ENCODE assay signal across 8 cellular contexts in the genomic region with DNA sequence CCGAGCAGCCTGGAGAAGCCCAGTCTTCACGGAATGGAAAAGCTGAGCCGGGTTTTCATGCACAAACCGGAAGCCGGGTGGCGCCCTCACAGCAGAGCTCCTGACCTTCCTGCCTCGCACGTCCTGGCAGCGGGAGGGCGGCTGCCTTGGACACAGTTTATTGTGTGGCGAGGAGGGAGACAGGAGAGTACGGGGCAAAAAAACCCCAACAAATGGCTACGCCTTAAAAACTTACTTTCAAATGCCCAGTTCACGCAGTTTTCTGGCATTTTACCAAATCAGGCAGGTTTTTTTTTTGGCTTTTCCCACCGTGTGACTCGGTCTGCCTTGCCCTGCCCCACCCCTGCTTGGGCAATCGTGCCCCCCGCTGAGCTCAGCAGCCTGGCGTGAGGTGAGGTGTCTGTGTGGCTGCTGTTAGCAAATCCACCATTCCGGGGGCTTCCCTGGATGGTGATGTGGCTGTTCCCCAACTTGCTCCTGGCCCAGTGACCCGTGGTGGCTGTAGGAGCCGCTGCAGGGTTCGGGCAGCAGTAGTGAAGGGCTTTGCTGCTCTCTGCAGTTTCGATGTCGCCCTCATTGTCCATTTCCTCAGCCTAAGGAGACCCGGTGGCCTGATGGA.
DNase-seq lines count a peak whose midpoint lies in the region; FAIRE-seq and TF ChIP-seq lines count a peak whose summit lies in the region.
"Not testable (repeated sequence)": the region's sequence is repeated elsewhere in the genome, so short reads cannot be mapped to it uniquely, and the experiment has no call there.

No MANE protein-coding gene starts in this region.

- intact Hi-C loops in CD14-positive monocyte (cut with micrococcal nuclease): not testable (repeated sequence)
- intact Hi-C loops in esophagus muscularis mucosa (cut with DNase I): loop anchor here (10.0 kb wide), 2 partner anchors 188 to 652 kb away; partner anchors contain the start of gene SULF2

- H3K36me3 Mint-ChIP-seq in CD14-positive monocyte; astrocyte (ENCODE audit: low read depth, unreplicated experiment): not testable (repeated sequence)

- not testable (repeated sequence) for TF ChIP-seq EP300 in esophagus muscularis mucosa (IDR thresholded peaks at IDR 0.05); neural cell (conservative IDR thresholded peaks at IDR 0.05; ENCODE audit: poor library complexity, severe bottlenecking)

- H3K9me2 ChIP-seq in neural cell (ENCODE audit: insufficient read depth, low read length): not testable (repeated sequence)

- H3K27me3 Mint-ChIP-seq in CD14-positive monocyte (ENCODE audit: low read depth in 3 of 3) (peaks cover 14 to 32% (median 28%) of the 10 kb centered on the region in 3 donors), astrocyte (ENCODE audit: low read depth, unreplicated experiment) (peaks cover 12% of the 10 kb centered on the region)

- H3K4me1 ChIP-seq in HUES6 (ENCODE audit: control insufficient read depth, insufficient read depth, low read length) (peaks cover 52% of the 10 kb centered on the region), esophagus muscularis mucosa (peaks cover 18 to 21% (median 19%) of the 10 kb centered on the region in 4 donors)
- H3K4me1 ChIP-seq in astrocyte (ENCODE audit: insufficient read depth, low read length); keratinocyte (ENCODE audit: control insufficient read depth, extremely low read depth, insufficient read depth, low read length): not testable (repeated sequence)

- H3K27ac Mint-ChIP-seq in CD14-positive monocyte: peak overlapping the region in 1 of 7 donors; percentile 43
- not testable (repeated sequence) for H3K27ac Mint-ChIP-seq in astrocyte (ENCODE audit: unreplicated experiment)

- not testable (repeated sequence) for FAIRE-seq in astrocyte (lab: Jason Lieb, UNC); keratinocyte (lab: Jason Lieb, UNC)

- DNase-seq in CD14-positive monocyte (ENCODE audit: low spot score); esophagus muscularis mucosa (ENCODE audit: extremely low spot score); keratinocyte (ENCODE audit: low read depth, low spot score): not testable (repeated sequence)
- DNase-seq in NOMO-1 treated with DMSO at 0.1 percent for 48 hours (lab: John Stamatoyannopoulos, UW; ENCODE audit: unreplicated experiment): peak; percentile 13
- DNase-seq in astrocyte (ENCODE audit: low read depth): peak; percentile 18
- peak in 31 of 49 donors; percentile 6 to 63 (median 31) for DNase-seq in substantia nigra (lab: John Stamatoyannopoulos, UW)

- TF ChIP-seq RAD21 in neural cell (conservative IDR thresholded peaks at IDR 0.05): not testable (repeated sequence)

- H2AFZ ChIP-seq in astrocyte (ENCODE audit: low read depth, low read length) (peak overlapping the region; percentile 66), keratinocyte (ENCODE audit: control insufficient read depth, low read length) (peak overlapping the region; percentile 60)
- not testable (repeated sequence) for H2AFZ ChIP-seq in neural cell (ENCODE audit: low read depth, low read length)

- H4K20me1 ChIP-seq in astrocyte (ENCODE audit: insufficient read depth, low read length); keratinocyte (ENCODE audit: control insufficient read depth, extremely low read depth, insufficient read depth, low read length); neural cell (ENCODE audit: insufficient read depth): not testable (repeated sequence)

- peak overlapping the region; percentile 76 for H3K4me2 ChIP-seq in astrocyte (ENCODE audit: low read length)
- peak overlapping the region; percentile 22 for H3K4me2 ChIP-seq in keratinocyte (ENCODE audit: control insufficient read depth, extremely low read depth, insufficient read depth, low read depth, low read length)
- H3K4me2 ChIP-seq in neural cell (ENCODE audit: low read length): not testable (repeated sequence)

- not testable (repeated sequence) for TF ChIP-seq POLR2A in esophagus muscularis mucosa (IDR thresholded peaks at IDR 0.05; ENCODE audit: low read depth)

- H3K9ac ChIP-seq in HUES6 (ENCODE audit: low read length); astrocyte (ENCODE audit: low read length); keratinocyte (ENCODE audit: control insufficient read depth, extremely low read depth, insufficient read depth, low read length); neural cell (ENCODE audit: low read length): not testable (repeated sequence)

- not testable (repeated sequence) for H3K79me2 ChIP-seq in astrocyte (ENCODE audit: insufficient read depth, low read length); keratinocyte (ENCODE audit: control insufficient read depth, insufficient read depth, low read length); neural cell (replicated peaks; ENCODE audit: insufficient read depth, low read length)

- H3K27me3 ChIP-seq in HUES6 (ENCODE audit: control insufficient read depth, insufficient read depth, low read length); astrocyte (ENCODE audit: insufficient read depth, low read length); esophagus muscularis mucosa; keratinocyte (ENCODE audit: control insufficient read depth, extremely low read depth, insufficient read depth, low read length); neural cell (ENCODE audit: insufficient read depth, low read depth, low read length): not testable (repeated sequence)

- WGBS in esophagus muscularis mucosa: 50% methylated on average over 26 of the region's 26 CpGs

- not testable (repeated sequence) for H3K36me3 ChIP-seq in HUES6 (ENCODE audit: control insufficient read depth, insufficient read depth, low read length); astrocyte (ENCODE audit: insufficient read depth, low read length); esophagus muscularis mucosa; keratinocyte (ENCODE audit: control insufficient read depth in 2 of 2, extremely low read depth in 1 of 2, insufficient read depth in 2 of 2, low read length in 2 of 2); neural cell (ENCODE audit: insufficient read depth, low read length)

- H3K4me3 Mint-ChIP-seq in CD14-positive monocyte: peak overlapping the region; percentile 31 to 70
- H3K4me3 Mint-ChIP-seq in astrocyte (ENCODE audit: unreplicated experiment): not testable (repeated sequence)

- not testable (repeated sequence) for H3K9me3 Mint-ChIP-seq in CD14-positive monocyte; astrocyte (ENCODE audit: unreplicated experiment)

- H3K4me3 ChIP-seq in HUES6 (ENCODE audit: low read depth, low read length) (peak overlapping the region; percentile 8; the same call in 1 of the 2 replicates), esophagus muscularis mucosa (peak overlapping the region in 3 of 4 donors; percentile 5 to 38 (median 19))
- H3K4me3 ChIP-seq in astrocyte (ENCODE audit: insufficient read depth, low read depth, low read length); keratinocyte (ENCODE audit: control insufficient read depth in 2 of 3, extremely low read depth in 1 of 3, insufficient read depth in 2 of 3, low read depth in 1 of 3, low read length in 3 of 3); neural cell (ENCODE audit: low read length): not testable (repeated sequence)

- dilution Hi-C loops in keratinocyte (cut with MboI; ENCODE audit: extremely low pct_ligation_motif_present, low sequenced_read_pairs): not testable (repeated sequence)

- not testable (repeated sequence) for TF ChIP-seq CTCF in CD14-positive monocyte (IDR thresholded peaks at IDR 0.05); astrocyte (IDR thresholded peaks at IDR 0.05; ENCODE audit: insufficient read depth, low read depth, low read length)
- TF ChIP-seq CTCF in esophagus muscularis mucosa (IDR thresholded peaks at IDR 0.05) (peak; percentile 34 to 46 (median 46)), keratinocyte (optimal IDR thresholded peaks at IDR 0.05 in 1 of 3, IDR thresholded peaks at IDR 0.05 in 1 of 3, conservative IDR thresholded peaks at IDR 0.05 in 1 of 3; ENCODE audit: extremely low read depth in 1 of 3, insufficient read depth in 2 of 3, low read length in 3 of 3) (peak in 1 of 3 experiments; percentile 35), neural cell (IDR thresholded peaks at IDR 0.05; ENCODE audit: poor library complexity, severe bottlenecking) (peak; percentile 40)

- H3K9me1 ChIP-seq in keratinocyte (ENCODE audit: control insufficient read depth, extremely low read depth, insufficient read depth, low read length): not testable (repeated sequence)

- not testable (repeated sequence) for H3K9me3 ChIP-seq in HUES6 (ENCODE audit: control insufficient read depth, insufficient read depth, low read depth, low read length); astrocyte (ENCODE audit: insufficient read depth, low read depth, low read length); esophagus muscularis mucosa; keratinocyte (ENCODE audit: control insufficient read depth, low read depth, low read length); neural cell (ENCODE audit: low read length)

- peaks cover 41% of the 10 kb centered on the region for H3K4me1 Mint-ChIP-seq in CD14-positive monocyte
- peaks cover 23% of the 10 kb centered on the region for H3K4me1 Mint-ChIP-seq in astrocyte (ENCODE audit: low read depth, unreplicated experiment)

- not testable (repeated sequence) for H3F3A ChIP-seq in neural cell (ENCODE audit: insufficient read depth, low read length, poor library complexity, severe bottlenecking)

- peak overlapping the region; percentile 10; the same call in 1 of the 2 replicates for H3K27ac ChIP-seq in HUES6 (ENCODE audit: low read depth, low read length)
- H3K27ac ChIP-seq in astrocyte (ENCODE audit: low read depth, low read length); keratinocyte (ENCODE audit: control insufficient read depth, insufficient read depth, low read length); neural cell (ENCODE audit: low read length); substantia nigra (ENCODE audit: low read depth, low read length, poor library complexity, severe bottlenecking): not testable (repeated sequence)
- H3K27ac ChIP-seq in esophagus muscularis mucosa (replicated peaks in 1 of 4): peak overlapping the region in 3 of 4 donors; percentile 49 to 60 (median 52)

TF ChIP-seq in neural cell, 6 proteins besides CTCF, POLR2A, EP300 and RAD21:
- peak; percentile 25 for TF ChIP-seq SMC3 (conservative IDR thresholded peaks at IDR 0.05; ENCODE audit: poor library complexity)
